ENCODE assay signal across 16 cellular contexts in genomic region chr2:225597911-225598310, GRCh38.
DNase-seq lines count a peak whose midpoint lies in the region; ATAC-seq and TF ChIP-seq lines count a peak whose summit lies in the region.
"Had no signal": no experiment of that assay in that cellular context is flagged by ENCODE, and none has a peak within 500 bp of the region (broad histone marks: within the 10 kb centered on the region; RNA-seq: fewer than 3 reads in every experiment).

No MANE protein-coding gene starts in this region.

- H3K4me3 ChIP-seq in SK-N-MC, result no peak overlapping the region; the same call in 1 of the 2 replicates
- H3K4me3 ChIP-seq in vagina, result no peak overlapping the region

- no peak overlapping the region for H3K9ac ChIP-seq in SK-N-MC (ENCODE audit: insufficient read length)

- no peak for ATAC-seq in HG02981 (IDR thresholded peaks at IDR 0.05; ENCODE audit: unreplicated experiment)
- ATAC-seq: HCT116, SK-N-SH treated with all-trans-retinoic acid at 6 μM for 48 hours had no signal

- intact Hi-C loops in vagina (cut with DNase I), result no loop called here

- peaks cover 23% of the 10 kb centered on the region for H3K4me1 Mint-ChIP-seq in chondrocyte (ENCODE audit: low read depth)
- peaks cover 26% of the 10 kb centered on the region for H3K4me1 Mint-ChIP-seq in neural crest cell
- H3K4me1 Mint-ChIP-seq: CD8-positive, alpha-beta memory T cell had no signal

- H3K27me3 Mint-ChIP-seq in chondrocyte (ENCODE audit: low read depth) (no peaks in the 10 kb centered on the region), neural crest cell (ENCODE audit: low read depth) (no peaks in the 10 kb centered on the region)
- H3K27me3 Mint-ChIP-seq: IgD-negative memory B cell had no signal

- H3K9me3 Mint-ChIP-seq in chondrocyte (ENCODE audit: low read depth) (peaks cover 10% of the 10 kb centered on the region), neural crest cell (peaks cover 19% of the 10 kb centered on the region)
- H3K9me3 Mint-ChIP-seq: CD8-positive, alpha-beta memory T cell had no signal

- no peak for TF ChIP-seq POLR2A in vagina (IDR thresholded peaks at IDR 0.05)

- no peaks in the 10 kb centered on the region for H3K36me3 ChIP-seq in SK-N-MC (ENCODE audit: insufficient read depth, low read length)
- no peaks in the 10 kb centered on the region for H3K36me3 ChIP-seq in vagina

- DNase-seq in SK-N-MC (ENCODE audit: low read depth, low spot score) (no peak), chondrocyte (ENCODE audit: low spot score) (no peak), neural crest cell (ENCODE audit: low read depth, low spot score) (peak; percentile 8), vagina (ENCODE audit: extremely low spot score in 2 of 2) (no peak), NCI-H2081 (lab: John Stamatoyannopoulos, UW) (no peak)
- DNase-seq in stimulated activated CD4-positive, alpha-beta T cell treated with anti-CD3 and anti-CD28 coated beads, Interleukin-15, amount 100 ng/mL, for 24 hours, result no peak
- DNase-seq: CD8-positive, alpha-beta memory T cell; MV-4-11; NCI-H146; NCI-H2107; NCI-H226; NCI-H526 had no signal

- no peaks in the 10 kb centered on the region for H3K4me1 ChIP-seq in vagina

- TF ChIP-seq CTCF in chondrocyte (IDR thresholded peaks at IDR 0.05) (peak; percentile 8), neural crest cell (conservative IDR thresholded peaks at IDR 0.05) (no peak), vagina (IDR thresholded peaks at IDR 0.05) (no peak)

- no peak overlapping the region for H3K4me3 Mint-ChIP-seq in chondrocyte (ENCODE audit: unreplicated experiment)
- H3K4me3 Mint-ChIP-seq in neural crest cell, result no peak overlapping the region
- H3K4me3 Mint-ChIP-seq: CD8-positive, alpha-beta memory T cell; IgD-negative memory B cell had no signal

- H3K27ac Mint-ChIP-seq in chondrocyte (ENCODE audit: unreplicated experiment) (no peak overlapping the region), neural crest cell (ENCODE audit: unreplicated experiment) (no peak overlapping the region)
- H3K27ac Mint-ChIP-seq: CD8-positive, alpha-beta memory T cell; IgD-negative memory B cell had no signal

- H3K36me3 Mint-ChIP-seq in chondrocyte (ENCODE audit: low read depth) (no peaks in the 10 kb centered on the region), neural crest cell (ENCODE audit: low read depth) (peaks cover 20% of the 10 kb centered on the region)
- H3K36me3 Mint-ChIP-seq: CD8-positive, alpha-beta memory T cell; IgD-negative memory B cell had no signal

- no peaks in the 10 kb centered on the region for H3K9me3 ChIP-seq in SK-N-MC (ENCODE audit: low read depth, low read length)
- no peaks in the 10 kb centered on the region for H3K9me3 ChIP-seq in vagina

- H3K27me3 ChIP-seq in vagina, result no peaks in the 10 kb centered on the region

- H3K27ac ChIP-seq in SK-N-MC, result peak overlapping the region; percentile 98
- no peak overlapping the region for H3K27ac ChIP-seq in vagina
